ENCODE assay signal across 8 cellular contexts in genomic region chr4:76752911-76753494, GRCh38.
A peak's percentile ranks its signal among the peaks of the same experiment; 100 is the strongest.
DNase-seq lines count a peak whose midpoint lies in the region; FAIRE-seq and TF ChIP-seq lines count a peak whose summit lies in the region.
"Had no signal": no experiment of that assay in that cellular context is flagged by ENCODE, and none has a peak within 500 bp of the region (broad histone marks: within the 10 kb centered on the region; RNA-seq: fewer than 3 reads in every experiment).

No MANE protein-coding gene starts in this region.

- H3K9me3 Mint-ChIP-seq in endodermal cell, result peaks cover 5% of the 10 kb centered on the region

- H3K4me3 Mint-ChIP-seq in endodermal cell, result no peak overlapping the region

- no peak for FAIRE-seq in small intestine (lab: Jason Lieb, UNC)

- H3K9me3 ChIP-seq in SJCRH30 (replicated peaks) (peaks cover 4% of the 10 kb centered on the region; the same call in 1 of the 2 replicates), smooth muscle cell (replicated peaks; ENCODE audit: low read depth) (no peaks in the 10 kb centered on the region), small intestine (ENCODE audit: control insufficient read depth, low read depth) (no peaks in the 10 kb centered on the region), endodermal cell (ENCODE audit: control insufficient read depth, low read length) (peaks cover 17% of the 10 kb centered on the region)

- peaks cover 12% of the 10 kb centered on the region for H3K4me1 Mint-ChIP-seq in endodermal cell

- DNase-seq in GOT3 (lab: John Stamatoyannopoulos, UW) (peak; percentile 7), SJCRH30 (peak; percentile 84 to 90), fibroblast of the conjunctiva (ENCODE audit: low read depth) (peak; percentile 75), smooth muscle cell (lab: John Stamatoyannopoulos, UW; ENCODE audit: unreplicated experiment) (peak; percentile 20), small intestine (no peak), endodermal cell (no peak)
- no peak for DNase-seq in stimulated activated naive CD4-positive, alpha-beta T cell (lab: John Stamatoyannopoulos, UW)

- H3K4me1 ChIP-seq in SJCRH30 (peaks cover 21% of the 10 kb centered on the region), smooth muscle cell (ENCODE audit: low read depth) (no peaks in the 10 kb centered on the region), small intestine (ENCODE audit: control insufficient read depth in 2 of 2, insufficient read depth in 1 of 2, low read depth in 1 of 2, low read length in 1 of 2) (no peaks in the 10 kb centered on the region), endodermal cell (ENCODE audit: control insufficient read depth, insufficient read depth, low read length) (no peaks in the 10 kb centered on the region)
- H3K4me1 ChIP-seq: parathyroid adenoma had no signal

- H3K9ac ChIP-seq in smooth muscle cell (ENCODE audit: low read depth) (peak overlapping the region; percentile 59), endodermal cell (ENCODE audit: extremely low read depth, low read length, poor library complexity, severe bottlenecking) (no peak overlapping the region)
- H3K9ac ChIP-seq: parathyroid adenoma had no signal

- H3K27me3 ChIP-seq in SJCRH30 (no peaks in the 10 kb centered on the region), smooth muscle cell (ENCODE audit: low read depth) (no peaks in the 10 kb centered on the region), small intestine (ENCODE audit: control insufficient read depth in 2 of 2, insufficient read depth in 2 of 2, low read length in 2 of 2) (no peaks in the 10 kb centered on the region), endodermal cell (ENCODE audit: control insufficient read depth, insufficient read depth, low read length, poor library complexity, severe bottlenecking) (no peaks in the 10 kb centered on the region)

- H2AFZ ChIP-seq in smooth muscle cell (ENCODE audit: low read depth), result no peak overlapping the region
- H2AFZ ChIP-seq: parathyroid adenoma had no signal

- peaks cover 58% of the 10 kb centered on the region for H3K36me3 Mint-ChIP-seq in endodermal cell (ENCODE audit: low read depth)

- H3K79me2 ChIP-seq in smooth muscle cell (ENCODE audit: low read depth), result peaks cover 9% of the 10 kb centered on the region
- H3K79me2 ChIP-seq: parathyroid adenoma had no signal

- H3K27ac ChIP-seq in SJCRH30 (peak overlapping the region; percentile 68), smooth muscle cell (ENCODE audit: low read depth) (peak overlapping the region; percentile 96), small intestine (ENCODE audit: low read depth in 1 of 2, low read length in 1 of 2) (peak overlapping the region in 1 of 2 donors; percentile 46), endodermal cell (ENCODE audit: low read depth, low read length) (no peak overlapping the region)
- H3K27ac ChIP-seq: parathyroid adenoma had no signal

- H3K27me3 Mint-ChIP-seq in endodermal cell (ENCODE audit: insufficient read depth), result no peaks in the 10 kb centered on the region

- no peak for TF ChIP-seq CTCF in smooth muscle cell (IDR thresholded peaks at IDR 0.05; ENCODE audit: borderline replicate concordance, insufficient read depth, poor library complexity, severe bottlenecking)
- no peak for TF ChIP-seq CTCF in endodermal cell (conservative IDR thresholded peaks at IDR 0.05)

- H4K20me1 ChIP-seq in smooth muscle cell (ENCODE audit: low read depth), result no peaks in the 10 kb centered on the region

- peaks cover 22% of the 10 kb centered on the region for H3F3A ChIP-seq in smooth muscle cell (ENCODE audit: low read depth)

- H3K36me3 ChIP-seq in SJCRH30 (peaks cover 9% of the 10 kb centered on the region), smooth muscle cell (ENCODE audit: low read depth) (no peaks in the 10 kb centered on the region), small intestine (ENCODE audit: control insufficient read depth in 2 of 2, insufficient read depth in 2 of 2, low read length in 2 of 2) (peaks cover 0 to 27% of the 10 kb centered on the region in 2 donors), endodermal cell (ENCODE audit: control insufficient read depth, insufficient read depth, low read length) (peaks cover 52% of the 10 kb centered on the region)

- peak overlapping the region; percentile 81 for H3K4me2 ChIP-seq in smooth muscle cell

- no peak overlapping the region for H3K4me3 ChIP-seq in SJCRH30
- H3K4me3 ChIP-seq in smooth muscle cell, result peak overlapping the region; percentile 24
- no peak overlapping the region for H3K4me3 ChIP-seq in small intestine (ENCODE audit: low read depth in 1 of 2, low read length in 2 of 2)
- H3K4me3 ChIP-seq in endodermal cell (ENCODE audit: low read length), result no peak overlapping the region

- H3K27ac Mint-ChIP-seq in endodermal cell, result no peak overlapping the region

- WGBS in smooth muscle cell (ENCODE audit: low lambda C conversion rate), result 44% methylated on average over 2 of the region's 2 CpGs
- WGBS in small intestine, 3 donors, result 57 to 81% (median 72%) methylated on average over 2 of the region's 2 CpGs
- WGBS in endodermal cell (ENCODE audit: insufficient coverage in 1 of 2, insufficient read length in 1 of 2), 2 experiments, result 91 to 94% methylated on average over 2 of the region's 2 CpGs

Comparison
In these comparisons a context has a peak if more than half of its experiments do, and no peak if none do; other contexts are left out.
1. DNase-seq: peak in GOT3 (single experiment), SJCRH30 (2 of 2), fibroblast of the conjunctiva (single experiment) and smooth muscle cell (single experiment); none in small intestine (single experiment), endodermal cell (single experiment) and stimulated activated naive CD4-positive, alpha-beta T cell (0 of 6).